8 cellular contexts compared by ENCODE assay signal in genomic region chr22:45441158-45441557, GRCh38. TPM values are rescaled to one million over a fixed set of nuclear protein-coding genes. Genes with fewer than 3 reads are reported as not detected.
DNase-seq lines count a peak whose midpoint lies in the region; ATAC-seq, FAIRE-seq and TF ChIP-seq lines count a peak whose summit lies in the region.

No MANE protein-coding gene starts in this region.

- peak; percentile 81 for TF ChIP-seq CTCF in MCF 10A (IDR thresholded peaks at IDR 0.05; ENCODE audit: unreplicated experiment)
- TF ChIP-seq CTCF in kidney (IDR thresholded peaks at IDR 0.05; ENCODE audit: borderline replicate concordance, extremely low read depth, insufficient read depth) = peak; percentile 28

- no peak overlapping the region for H3K27ac Mint-ChIP-seq in MCF 10A (ENCODE audit: low read depth, unreplicated experiment)

- H3K9me3 ChIP-seq in kidney (ENCODE audit: control insufficient read depth in 1 of 2, low read length in 2 of 2) = no peaks in the 10 kb centered on the region

- no peak overlapping the region for H3K27ac ChIP-seq in kidney (ENCODE audit: low read depth in 2 of 2, low read length in 2 of 2)

- intact Hi-C loops in MCF 10A (cut with micrococcal nuclease) = loop anchor here (1.0 to 2.0 kb wide), 2 partner anchors 64 to 112 kb away; no protein-coding TSS in a partner anchor
- intact Hi-C loops in kidney (cut with DNase I) = loop anchor here (10.0 kb wide), 1 partner anchor 114 kb away; no protein-coding TSS in a partner anchor

- no peaks in the 10 kb centered on the region for H3K36me3 ChIP-seq in kidney (ENCODE audit: control insufficient read depth in 1 of 2, insufficient read depth in 2 of 2, low read length in 2 of 2)

- no peaks in the 10 kb centered on the region for H3K9me3 Mint-ChIP-seq in MCF 10A (ENCODE audit: unreplicated experiment)

- no peaks in the 10 kb centered on the region for H3K36me3 Mint-ChIP-seq in MCF 10A (ENCODE audit: insufficient read depth, unreplicated experiment)

- no peaks in the 10 kb centered on the region for H3K4me1 ChIP-seq in kidney (ENCODE audit: control insufficient read depth in 1 of 2, insufficient read depth in 1 of 2, low read depth in 1 of 2, low read length in 2 of 2)

- H3K4me1 Mint-ChIP-seq in MCF 10A (ENCODE audit: insufficient read depth, unreplicated experiment) = peaks cover 19% of the 10 kb centered on the region

- POLR2A ChIA-PET in MCF 10A (lab: Yijun Ruan, JAX) = interaction anchor here (0.7 to 5.1 kb wide), 9 partner anchors 29 to 133 kb away, joined by 3 to 31 read pairs (median 5); no protein-coding TSS in a partner anchor

- ATAC-seq in GM21528 (IDR thresholded peaks at IDR 0.05; ENCODE audit: low FRiP score, unreplicated experiment) = no peak
- ATAC-seq in HG02981 (IDR thresholded peaks at IDR 0.05; ENCODE audit: unreplicated experiment) = no peak

- no TSS peak for BruUV-seq in MCF 10A (replicated peaks; lab: Mats Ljungman, UMichigan)

- no peak overlapping the region for H3K4me3 Mint-ChIP-seq in MCF 10A (ENCODE audit: unreplicated experiment)

- CTCF ChIA-PET in MCF 10A (lab: Yijun Ruan, JAX) = interaction anchor here (0.5 to 10.5 kb wide), 12 partner anchors 15 to 650 kb away, joined by 3 to 142 read pairs (median 4); no protein-coding TSS in a partner anchor

- DNase-seq in DMS153 treated with DMSO at 0.1 percent for 48 hours (lab: John Stamatoyannopoulos, UW; ENCODE audit: unreplicated experiment) (peak; percentile 58), HT1080 (ENCODE audit: low read depth) (peak; percentile 45), SHP77 (lab: John Stamatoyannopoulos, UW) (peak; percentile 80 to 88), MCF 10A (ENCODE audit: unreplicated experiment) (peak; percentile 68), kidney (no peak)
- peak; percentile 33 for DNase-seq in stimulated activated CD8-positive, alpha-beta memory T cell treated with anti-CD3 and anti-CD28 coated beads, Interleukin-4, amount 100 ng/mL, for 48 hours

- no peak overlapping the region for H3K4me3 ChIP-seq in kidney (ENCODE audit: low read length in 2 of 2)

- no peak overlapping the region for H3K9ac ChIP-seq in kidney (ENCODE audit: low read length in 2 of 2)

- no peak for FAIRE-seq in kidney (lab: Jason Lieb, UNC)

- no peaks in the 10 kb centered on the region for H3K27me3 Mint-ChIP-seq in MCF 10A (ENCODE audit: insufficient read depth, unreplicated experiment)

RNA-seq across cellular contexts. Expression of gene RIBC2, which starts 27.7 kb away (rescaled TPM):
- total RNA-seq in HT1080 (2014; rRNA removed; shearing (Covaris generic)) = 1.1 and 1.2 TPM in 2 replicates
- 0.83 and 0.86 TPM in 2 replicates for polyA plus RNA-seq in HT1080 (2015; cell fraction: cytosol; rRNA removed)
- polyA plus RNA-seq in HT1080 (2015; cell fraction: nucleus; rRNA removed) = 0.65 and 1.5 TPM in 2 replicates
- total RNA-seq in MCF 10A (2022) = 0.26 TPM in 1 of 2 replicates, not detected in the other
- 1.0 TPM for total RNA-seq in kidney
- not detected for polyA plus RNA-seq in kidney (ENCODE audit: insufficient read depth, low read depth, low replicate concordance)

RNA-seq across cellular contexts. Expression of gene SMC1B, which starts 27.8 kb away (rescaled TPM):
- total RNA-seq in HT1080 (2014; rRNA removed; shearing (Covaris generic)) = not detected in 2 replicates
- 0.09 and 0.13 TPM in 2 replicates for polyA plus RNA-seq in HT1080 (2015; cell fraction: cytosol; rRNA removed)
- 0.06 and 0.11 TPM in 2 replicates for polyA plus RNA-seq in HT1080 (2015; cell fraction: nucleus; rRNA removed)
- not detected in 2 replicates for total RNA-seq in MCF 10A (2022)
- not detected for total RNA-seq in kidney
- not detected for polyA plus RNA-seq in kidney (ENCODE audit: insufficient read depth, low read depth, low replicate concordance)
